ENCODE assay signal across 14 cellular contexts in genomic region chr18:66724664-66725356, GRCh38.
DNase-seq lines count a peak whose midpoint lies in the region; ATAC-seq and TF ChIP-seq lines count a peak whose summit lies in the region.
"Had no signal": no experiment of that assay in that cellular context is flagged by ENCODE, and none has a peak within 500 bp of the region (broad histone marks: within the 10 kb centered on the region; RNA-seq: fewer than 3 reads in every experiment).

No MANE protein-coding gene starts in this region.

- ATAC-seq in left cardiac atrium (peak; percentile 84 to 87), GM18873 (IDR thresholded peaks at IDR 0.05; ENCODE audit: low FRiP score, unreplicated experiment) (no peak)
- ATAC-seq: T-cell had no signal

- DNase-seq in DMS79 (lab: John Stamatoyannopoulos, UW) (peak; percentile 12), SK-MEL-5 (ENCODE audit: low read depth, low spot score) (peak; percentile 54), left cardiac atrium (peak; percentile 22), retinal pigment epithelial cell (ENCODE audit: low read depth) (peak; percentile 41), midbrain (lab: John Stamatoyannopoulos, UW) (no peak)
- DNase-seq in stimulated activated CD4-positive, alpha-beta T cell treated with anti-CD3 and anti-CD28 coated beads, Interleukin-1b, Interleukin-23, amount 100 ng/mL, for 48 hours, result no peak
- DNase-seq in activated naive CD4-positive, alpha-beta T cell treated with anti-CD3 and anti-CD28 coated beads, Interleukin-2, amount 50 U/mL, for 16 hours, result no peak
- DNase-seq: activated CD4-positive, CD25-positive, alpha-beta regulatory T cell; glutamatergic neuron; H7; NCI-H2227 treated with DMSO at 0.1 percent for 48 hours; T-cell had no signal

- in situ Hi-C loops in SK-MEL-5 (cut with HindIII; ENCODE audit: low pct_unique_long_range_greater_than_20kb, low sequenced_read_pairs), result no loop called here

- TF ChIP-seq CTCF in retinal pigment epithelial cell (conservative IDR thresholded peaks at IDR 0.05; ENCODE audit: low read depth, low read length), result no peak

- intact Hi-C loops in left cardiac atrium (cut with DNase I), result no loop called here

- H3K4me3 ChIP-seq in retinal pigment epithelial cell (ENCODE audit: low read length), result no peak overlapping the region
- H3K4me3 ChIP-seq: smooth muscle cell had no signal

Comparison
In these comparisons a context has a peak if more than half of its experiments do, and no peak if none do; other contexts are left out.
1. DNase-seq: peak in DMS79 (single experiment), SK-MEL-5 (single experiment), left cardiac atrium (single experiment) and retinal pigment epithelial cell (single experiment); none in midbrain (single experiment), stimulated activated CD4-positive, alpha-beta T cell treated with anti-CD3 and anti-CD28 coated beads, Interleukin-1b, Interleukin-23, amount 100 ng/mL, for 48 hours (single experiment) and activated naive CD4-positive, alpha-beta T cell treated with anti-CD3 and anti-CD28 coated beads, Interleukin-2, amount 50 U/mL, for 16 hours (single experiment).